ENCODE assay signal across 10 cellular contexts in the genomic region with DNA sequence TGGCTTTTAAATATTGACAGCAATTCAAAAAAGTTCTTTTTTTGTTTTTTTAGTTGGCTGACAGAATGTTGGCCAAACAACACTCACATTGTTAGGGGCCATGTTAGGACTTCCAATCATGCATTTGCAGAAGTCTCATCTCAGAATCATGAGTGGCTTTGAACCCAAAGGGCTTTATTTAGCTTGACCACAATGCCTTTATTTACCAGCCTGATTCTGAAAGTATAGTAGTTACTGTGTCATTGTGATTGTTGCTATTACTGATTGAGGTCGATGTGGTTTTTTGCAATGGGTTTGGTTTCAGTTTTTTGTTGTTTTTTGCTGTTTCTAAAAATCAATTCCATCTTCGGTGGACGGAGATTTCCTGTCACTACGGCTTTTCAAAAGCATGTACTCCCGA. TPM values are rescaled to one million over a fixed set of nuclear protein-coding genes. Genes with fewer than 3 reads are reported as not detected.
A peak's percentile ranks its signal among the peaks of the same experiment; 100 is the strongest.
DNase-seq lines count a peak whose midpoint lies in the region; ATAC-seq lines count a peak whose summit lies in the region.
"Had no signal": no experiment of that assay in that cellular context is flagged by ENCODE, and none has a peak within 500 bp of the region (broad histone marks: within the 10 kb centered on the region; RNA-seq: fewer than 3 reads in every experiment).

No MANE protein-coding gene starts in this region.

- ATAC-seq in GM18517 (IDR thresholded peaks at IDR 0.05; ENCODE audit: unreplicated experiment), result peak; percentile 99
- ATAC-seq in GM21528 (IDR thresholded peaks at IDR 0.05; ENCODE audit: low FRiP score, unreplicated experiment), result peak; percentile 94
- ATAC-seq in HG03378 (IDR thresholded peaks at IDR 0.05; ENCODE audit: unreplicated experiment), result peak; percentile 91

- peak overlapping the region in 1 of 2 experiments; percentile 49 for H3K4me3 ChIP-seq in mesenchymal stem cell (ENCODE audit: insufficient read depth in 1 of 2, low read depth in 1 of 2, low read length in 2 of 2)
- H3K4me3 ChIP-seq: SK-N-MC had no signal

- H3K9me3 ChIP-seq in mesenchymal stem cell (ENCODE audit: control insufficient read depth, low read length), result no peaks in the 10 kb centered on the region

- no peaks in the 10 kb centered on the region for H3K79me1 ChIP-seq in mesenchymal stem cell (replicated peaks; ENCODE audit: low read length, poor library complexity, severe bottlenecking)

- no peak overlapping the region for H3K14ac ChIP-seq in mesenchymal stem cell (ENCODE audit: low read length in 2 of 2)

- no peak overlapping the region for H2AK5ac ChIP-seq in mesenchymal stem cell (ENCODE audit: low read length, severe bottlenecking)

- WGBS in mesenchymal stem cell, result 92% methylated on average over 4 of the region's 5 CpGs

- H3K27ac ChIP-seq in mesenchymal stem cell (ENCODE audit: low read length, poor library complexity, severe bottlenecking), result no peak overlapping the region
- H3K27ac ChIP-seq: SK-N-MC had no signal

- no peak overlapping the region for H2AFZ ChIP-seq in mesenchymal stem cell (ENCODE audit: low read depth, low read length)

- no peak overlapping the region for H4K8ac ChIP-seq in mesenchymal stem cell (ENCODE audit: low read length)

- DNase-seq in medulla oblongata (ENCODE audit: extremely low spot score), result peak; percentile 92
- no peak for DNase-seq in activated gamma-delta T cell treated with Interleukin-2 at 50 U/mL for 16 hours
- no peak for DNase-seq in mesenchymal stem cell
- DNase-seq in NCI-H345 treated with DMSO at 0.1 percent for 48 hours (lab: John Stamatoyannopoulos, UW; ENCODE audit: unreplicated experiment), result no peak
- DNase-seq in SHP77 (lab: John Stamatoyannopoulos, UW), result no peak
- DNase-seq: IMR-90 had no signal

- H3K4ac ChIP-seq in mesenchymal stem cell (ENCODE audit: low read depth in 1 of 2, low read length in 2 of 2), result no peak overlapping the region

- no peak overlapping the region for H3K9ac ChIP-seq in mesenchymal stem cell (ENCODE audit: low read length)

- no peak overlapping the region for H3K4me2 ChIP-seq in mesenchymal stem cell (ENCODE audit: low read length, poor library complexity, severe bottlenecking)

- H2BK15ac ChIP-seq in mesenchymal stem cell (ENCODE audit: low read depth, poor library complexity, severe bottlenecking), result no peak overlapping the region

- no peak overlapping the region for H3K23ac ChIP-seq in mesenchymal stem cell (ENCODE audit: low read length in 2 of 2)

- H3K18ac ChIP-seq in mesenchymal stem cell (ENCODE audit: low read depth in 1 of 2, low read length in 2 of 2), result no peak overlapping the region

- H3K4me1 ChIP-seq in mesenchymal stem cell (ENCODE audit: control insufficient read depth, insufficient read depth, low read depth, low read length), result no peaks in the 10 kb centered on the region

- no peak overlapping the region for H4K91ac ChIP-seq in mesenchymal stem cell (ENCODE audit: low read length)

- H2BK12ac ChIP-seq in mesenchymal stem cell (ENCODE audit: low read length in 2 of 2), result no peak overlapping the region

- H3K36me3 ChIP-seq in mesenchymal stem cell (ENCODE audit: control insufficient read depth in 1 of 2, insufficient read depth in 2 of 2, low read depth in 1 of 2, low read length in 2 of 2), result no peaks in the 10 kb centered on the region

- H2BK5ac ChIP-seq in mesenchymal stem cell (ENCODE audit: low read depth, low read length, poor library complexity, severe bottlenecking), result no peak overlapping the region

- H3K27me3 ChIP-seq in mesenchymal stem cell (ENCODE audit: control insufficient read depth in 1 of 2, insufficient read depth in 1 of 2, low read length in 2 of 2), result peaks cover 0 to 21% of the 10 kb centered on the region in 2 experiments

- H2BK120ac ChIP-seq in mesenchymal stem cell (ENCODE audit: low read depth, low read length), result no peak overlapping the region

RNA-seq across cellular contexts. Expression of gene GLDN, which starts 7.2 kb away (rescaled TPM):
- 0.15 TPM for polyA plus RNA-seq in mesenchymal stem cell (2013, experiment 1 of 2)
- polyA plus RNA-seq in mesenchymal stem cell (2013, experiment 2 of 2), result 0.27 TPM
- polyA plus RNA-seq: IMR-90 had no signal

RNA-seq across cellular contexts. Expression of gene CYP19A1, which starts 10.3 kb away (rescaled TPM):
- polyA plus RNA-seq in mesenchymal stem cell (2013, experiment 1 of 2), result not detected
- polyA plus RNA-seq in mesenchymal stem cell (2013, experiment 2 of 2), result 0.21 TPM
- polyA plus RNA-seq: IMR-90 had no signal
